Comparison of ENCODE assay signal across 15 cellular contexts in genomic region chr15:51243774-51244173, GRCh38.
A peak's percentile ranks its signal among the peaks of the same experiment; 100 is the strongest.
DNase-seq lines count a peak whose midpoint lies in the region; ATAC-seq, FAIRE-seq and TF ChIP-seq lines count a peak whose summit lies in the region.
"Had no signal": no experiment of that assay in that cellular context is flagged by ENCODE, and none has a peak within 500 bp of the region (broad histone marks: within the 10 kb centered on the region; RNA-seq: fewer than 3 reads in every experiment).

No MANE protein-coding gene starts in this region.

- H4K20me1 ChIP-seq in fibroblast of lung (ENCODE audit: control insufficient read depth, extremely low read depth, insufficient read depth, low read length): no peaks in the 10 kb centered on the region

- H3K79me2 ChIP-seq in fibroblast of lung (ENCODE audit: control insufficient read depth, insufficient read depth, low read length): no peaks in the 10 kb centered on the region

- peak; percentile 88 for FAIRE-seq in GM12891 (lab: Jason Lieb, UNC)

- H3K4me1 ChIP-seq in fibroblast of lung (ENCODE audit: control insufficient read depth, extremely low read depth, insufficient read depth, low read length): no peaks in the 10 kb centered on the region
- H3K4me1 ChIP-seq: SJSA1 had no signal

- intact Hi-C loops in posterior cingulate gyrus (cut with DNase I): no loop called here

- no peak overlapping the region for H3K4me2 ChIP-seq in fibroblast of lung (ENCODE audit: extremely low read depth, insufficient read depth, low read length)

- H3K36me3 ChIP-seq in fibroblast of lung (ENCODE audit: control insufficient read depth, insufficient read depth, low read length): no peaks in the 10 kb centered on the region
- H3K36me3 ChIP-seq: SJSA1 had no signal

- no peak overlapping the region for H2AFZ ChIP-seq in fibroblast of lung (ENCODE audit: low read length)

- no peak overlapping the region for H3K4me3 ChIP-seq in fibroblast of lung (replicated peaks in 1 of 4; ENCODE audit: control extremely low read depth in 1 of 4, insufficient read depth in 1 of 4, low read depth in 3 of 4, low read length in 4 of 4)
- H3K4me3 ChIP-seq: SJSA1 had no signal

- ATAC-seq in HG02885 (IDR thresholded peaks at IDR 0.05; ENCODE audit: poor library complexity, unreplicated experiment) (peak; percentile 60), GM21717 (IDR thresholded peaks at IDR 0.05; ENCODE audit: unreplicated experiment) (no peak)
- ATAC-seq: left lobe of liver; stimulated activated memory B cell treated with anti-CD40 and anti-IgM and Interleukin-4, amounts not matched to agents 10 μg/mL and 1 μg/mL and 100 μg/mL, for 72 hours had no signal

- DNase-seq in GM12891 (ENCODE audit: insufficient read length, low spot score): no peak
- peak; percentile 50 for DNase-seq in NOMO-1 treated with DMSO at 0.1 percent for 48 hours (lab: John Stamatoyannopoulos, UW; ENCODE audit: unreplicated experiment)
- DNase-seq in fibroblast of lung (ENCODE audit: low read depth in 2 of 2): peak; percentile 25 to 36
- DNase-seq in retina: no peak
- DNase-seq in epidermal melanocyte (ENCODE audit: insufficient read length, low spot score): no peak
- DNase-seq in posterior cingulate gyrus: no peak
- DNase-seq: activated naive CD8-positive, alpha-beta T cell treated with anti-CD3 and anti-CD28 coated beads, Interleukin-2, amount 10 ng/mL, durations not matched to agents 7 days and 5 days; Karpas-422; nucleus accumbens; stimulated activated CD4-positive, alpha-beta T cell treated with anti-CD3 and anti-CD28 coated beads, Interleukin-15, amount 100 ng/mL, for 24 hours had no signal

- no peak for TF ChIP-seq POLR2A in GM12891 (IDR thresholded peaks at IDR 0.05; ENCODE audit: low read depth, low read length)

- no peak overlapping the region for H3K9ac ChIP-seq in fibroblast of lung (ENCODE audit: insufficient read depth, low read length)

- no peaks in the 10 kb centered on the region for H3K9me3 ChIP-seq in fibroblast of lung (ENCODE audit: control insufficient read depth, insufficient read depth, low read depth, low read length)
- H3K9me3 ChIP-seq: SJSA1 had no signal

- no peak overlapping the region for H3K27ac ChIP-seq in fibroblast of lung (ENCODE audit: insufficient read depth, low read length)
- H3K27ac ChIP-seq: SJSA1 had no signal

- H3K27me3 ChIP-seq in fibroblast of lung (ENCODE audit: control insufficient read depth, insufficient read depth, low read length): peaks cover 2% of the 10 kb centered on the region
- H3K27me3 ChIP-seq: SJSA1 had no signal

- no peak for TF ChIP-seq CTCF in fibroblast of lung (conservative IDR thresholded peaks at IDR 0.05 in 1 of 2, IDR thresholded peaks at IDR 0.05 in 1 of 2; ENCODE audit: low read depth in 1 of 2, low read length in 2 of 2)

TF ChIP-seq in GM12891, 5 proteins besides CTCF, POLR2A, EP300 and RAD21:
- TF ChIP-seq TAF1 (IDR thresholded peaks at IDR 0.05; ENCODE audit: low read depth, low read length): no peak
- TF ChIP-seq PAX5 (IDR thresholded peaks at IDR 0.05; ENCODE audit: insufficient read depth, low read length, severe bottlenecking): no peak
- no peak for TF ChIP-seq POLR2AphosphoS5 (IDR thresholded peaks at IDR 0.05; ENCODE audit: low read depth, low read length)
- TF ChIP-seq SPI1 (IDR thresholded peaks at IDR 0.05; ENCODE audit: low read depth, low read length): no peak
- no peak for TF ChIP-seq POU2F2 (IDR thresholded peaks at IDR 0.05; ENCODE audit: low read depth, low read length)

Comparison
In these comparisons a context has a peak if more than half of its experiments do, and no peak if none do; other contexts are left out.
1. DNase-seq: peak in NOMO-1 treated with DMSO at 0.1 percent for 48 hours (single experiment) and fibroblast of lung (2 of 2); none in GM12891 (single experiment), retina (single experiment), epidermal melanocyte (single experiment) and posterior cingulate gyrus (0 of 10).